ENCODE assay signal across 18 cellular contexts in genomic region chr1:107702946-107703571, GRCh38.
A peak's percentile ranks its signal among the peaks of the same experiment; 100 is the strongest.
DNase-seq lines count a peak whose midpoint lies in the region; TF ChIP-seq lines count a peak whose summit lies in the region.
"Had no signal": no experiment of that assay in that cellular context is flagged by ENCODE, and none has a peak within 500 bp of the region (broad histone marks: within the 10 kb centered on the region; RNA-seq: fewer than 3 reads in every experiment).

No MANE protein-coding gene starts in this region.

- no peak overlapping the region for H2AFZ ChIP-seq in GM23248
- no peak overlapping the region for H2AFZ ChIP-seq in parathyroid adenoma

- H3K79me2 ChIP-seq in GM23248 (ENCODE audit: insufficient read depth) (no peaks in the 10 kb centered on the region), parathyroid adenoma (no peaks in the 10 kb centered on the region)

- no peaks in the 10 kb centered on the region for H3K36me3 ChIP-seq in GM23248 (ENCODE audit: low read depth)
- H3K36me3 ChIP-seq in parathyroid adenoma (ENCODE audit: control insufficient read depth, insufficient read depth, low read length), result no peaks in the 10 kb centered on the region

- peaks cover 7% of the 10 kb centered on the region; the same call in 1 of the 2 replicates for H3F3A ChIP-seq in GM23248 (ENCODE audit: insufficient read depth)

- TF ChIP-seq CTCF in AG10803 (conservative IDR thresholded peaks at IDR 0.05; ENCODE audit: low read length) (no peak), astrocyte of the spinal cord (IDR thresholded peaks at IDR 0.05; ENCODE audit: low read depth, low read length) (no peak), parathyroid adenoma (IDR thresholded peaks at IDR 0.05) (no peak)

- H3K9ac ChIP-seq in GM23248 (no peak overlapping the region), parathyroid adenoma (no peak overlapping the region)

- H3K4me2 ChIP-seq in GM23248 (ENCODE audit: unreplicated experiment) (peak overlapping the region; percentile 45), parathyroid adenoma (ENCODE audit: low read length) (peak overlapping the region; percentile 14)

- H3K27ac ChIP-seq in GM23248, result no peak overlapping the region
- no peak overlapping the region for H3K27ac ChIP-seq in parathyroid adenoma

- WGBS in GM23248 (ENCODE audit: low coverage in 1 of 2, low lambda C conversion rate in 2 of 2, missing lambda C conversion rate in 2 of 2), 2 experiments, result 76 to 79% methylated on average over 4 of the region's 4 CpGs

- peaks cover 18% of the 10 kb centered on the region for H3K4me1 ChIP-seq in GM23248 (ENCODE audit: insufficient read depth)
- peaks cover 3% of the 10 kb centered on the region for H3K4me1 ChIP-seq in parathyroid adenoma

- DNase-seq in AG10803 (ENCODE audit: low read depth), result peak; percentile 55
- DNase-seq in GM23248, result peak; percentile 42
- peak; percentile 12 for DNase-seq in astrocyte of the spinal cord (ENCODE audit: low read depth, low spot score)
- DNase-seq in Ammon's horn (ENCODE audit: low spot score), result no peak
- no peak for DNase-seq in activated CD8-positive, alpha-beta memory T cell treated with anti-CD3 and anti-CD28 coated beads, Interleukin-2, amount 50 U/mL, for 4 hours
- no peak for DNase-seq in C1 segment of cervical spinal cord (lab: John Stamatoyannopoulos, UW)
- DNase-seq: CD4-positive, CD25-positive, alpha-beta regulatory T cell; DMS79; GOT3; HFFc6; KG1; MM.1S; NCI-H1105; NCI-H187; NCI-H2171; NCI-H524; SHP77 treated with DMSO at 0.1 percent for 48 hours had no signal

- H3K27me3 ChIP-seq in GM23248 (replicated peaks; ENCODE audit: insufficient read depth) (no peaks in the 10 kb centered on the region), parathyroid adenoma (ENCODE audit: control insufficient read depth, insufficient read depth, low read length) (no peaks in the 10 kb centered on the region)

- no peak overlapping the region for H3K4me3 ChIP-seq in AG10803 (ENCODE audit: low read length)
- H3K4me3 ChIP-seq in GM23248, result no peak overlapping the region
- H3K4me3 ChIP-seq in astrocyte of the spinal cord (ENCODE audit: low read depth, low read length), result no peak overlapping the region
- H3K4me3 ChIP-seq in parathyroid adenoma (ENCODE audit: low read depth, low read length), result no peak overlapping the region

- in situ Hi-C loops in GM23248 (cut with MboI) (no loop called here), astrocyte of the spinal cord (cut with HindIII; ENCODE audit: low sequenced_read_pairs) (no loop called here)

- no peaks in the 10 kb centered on the region for H4K20me1 ChIP-seq in GM23248 (ENCODE audit: insufficient read depth)

- H3K9me2 ChIP-seq in GM23248 (ENCODE audit: insufficient read depth), result no peaks in the 10 kb centered on the region

- H3K9me3 ChIP-seq in GM23248 (ENCODE audit: low read depth) (no peaks in the 10 kb centered on the region), parathyroid adenoma (ENCODE audit: control insufficient read depth, low read length) (no peaks in the 10 kb centered on the region)

Comparison
In these comparisons a context has a peak if more than half of its experiments do, and no peak if none do; other contexts are left out.
1. DNase-seq: peak in AG10803 (single experiment), GM23248 (single experiment) and astrocyte of the spinal cord (single experiment); none in Ammon's horn (single experiment), activated CD8-positive, alpha-beta memory T cell treated with anti-CD3 and anti-CD28 coated beads, Interleukin-2, amount 50 U/mL, for 4 hours (single experiment) and C1 segment of cervical spinal cord (0 of 14).